In the genomic region with DNA sequence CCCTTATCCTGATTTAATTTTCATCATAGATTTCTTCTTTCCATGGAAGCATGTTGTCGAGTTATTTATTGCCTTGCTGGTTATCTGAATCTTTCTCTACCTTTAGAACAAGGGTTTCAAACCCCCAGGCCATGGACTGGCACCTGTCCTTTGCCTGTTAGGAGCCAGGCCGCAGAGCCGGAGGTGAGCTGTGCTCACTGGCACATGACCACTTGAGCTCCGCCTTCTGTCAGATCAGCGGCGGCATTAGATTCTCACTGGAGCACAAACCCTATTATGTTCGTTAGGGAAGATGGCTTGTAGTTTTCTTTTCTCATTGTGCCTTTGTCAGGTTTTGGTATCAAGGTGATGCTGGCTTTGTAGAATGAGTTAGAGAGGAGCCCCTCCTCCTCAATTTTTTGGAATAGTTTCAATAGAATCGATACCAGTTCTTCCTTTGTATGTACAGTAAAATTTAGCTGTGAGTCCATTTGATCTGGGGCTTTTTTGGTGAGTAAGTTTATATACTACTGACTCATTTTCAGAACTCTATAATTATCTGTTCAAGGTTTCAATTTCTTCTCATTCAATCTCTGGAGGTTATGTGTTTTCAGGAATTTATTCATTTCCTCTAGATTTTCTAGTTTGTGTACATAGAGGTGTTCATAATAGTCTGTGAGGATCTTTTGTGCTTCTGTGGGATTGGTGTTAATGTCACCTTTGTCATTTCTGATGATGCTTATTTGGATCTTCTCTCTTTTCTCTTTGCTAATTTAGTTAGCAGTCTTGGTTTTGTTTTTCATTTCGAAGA, we compare ENCODE assay signal across 16 cellular contexts.
DNase-seq lines count a peak whose midpoint lies in the region; ATAC-seq and TF ChIP-seq lines count a peak whose summit lies in the region.
"Had no signal": no experiment of that assay in that cellular context is flagged by ENCODE, and none has a peak within 500 bp of the region (broad histone marks: within the 10 kb centered on the region; RNA-seq: fewer than 3 reads in every experiment).

No MANE protein-coding gene starts in this region.

- H3K4me3 ChIP-seq in MM.1S (ENCODE audit: low read length) (peak overlapping the region; percentile 21), brain microvascular endothelial cell (ENCODE audit: low read depth, low read length) (no peak overlapping the region)
- H3K4me3 ChIP-seq: right lobe of liver, suprapubic skin had no signal

- H3K9me3 Mint-ChIP-seq in activated T-helper 1 cell treated with anti-CD3 and anti-CD28 coated beads, Interleukin-12 subunit alpha, Interleukin-12 subunit beta, Interleukin-2, Interleukin-4 antibody, amounts not matched to agents 30 ng/mL and 10 ng/mL and 1 ng/mL, durations not matched to agents 14 hours and 24 hours and 36 hours = peaks cover 11% of the 10 kb centered on the region

- H3K27me3 ChIP-seq in MM.1S (replicated peaks; ENCODE audit: insufficient read depth, low read length) (no peaks in the 10 kb centered on the region), brain microvascular endothelial cell (replicated peaks) (no peaks in the 10 kb centered on the region)
- H3K27me3 ChIP-seq: right lobe of liver, suprapubic skin had no signal

- H3K27me3 Mint-ChIP-seq in activated T-helper 1 cell treated with anti-CD3 and anti-CD28 coated beads, Interleukin-12 subunit alpha, Interleukin-12 subunit beta, Interleukin-2, Interleukin-4 antibody, amounts not matched to agents 30 ng/mL and 10 ng/mL and 1 ng/mL, durations not matched to agents 14 hours and 24 hours and 36 hours (ENCODE audit: insufficient read depth) = no peaks in the 10 kb centered on the region
- H3K27me3 Mint-ChIP-seq: brain; CD8-positive, alpha-beta memory T cell; natural killer cell treated with Interleukin-12 subunit alpha and Interleukin-12 subunit beta and Interleukin-15 and Interleukin-18, amount 100 ng/mL, for 72 hours had no signal

- H3K79me2 ChIP-seq in MM.1S (ENCODE audit: low read length) = no peaks in the 10 kb centered on the region

- peak; percentile 69 for DNase-seq in MM.1S
- no peak for DNase-seq in activated T-helper 1 cell treated with anti-CD3 and anti-CD28 coated beads, Interleukin-12 subunit alpha, Interleukin-12 subunit beta, Interleukin-2, Interleukin-4 antibody, amounts not matched to agents 30 ng/mL and 10 ng/mL and 1 ng/mL, durations not matched to agents 14 hours and 24 hours and 36 hours (ENCODE audit: low spot score)
- no peak for DNase-seq in COR-L47 (lab: John Stamatoyannopoulos, UW)
- no peak for DNase-seq in brain microvascular endothelial cell
- DNase-seq: activated T-cell treated with anti-CD3 and anti-CD28 coated beads, Interleukin-2, amount 50 U/mL, for 4 hours; CD8-positive, alpha-beta memory T cell; H7; left cardiac atrium; right lobe of liver had no signal

- ATAC-seq in GM18861 (IDR thresholded peaks at IDR 0.05; ENCODE audit: unreplicated experiment) = peak; percentile 86
- ATAC-seq in GM21367 (IDR thresholded peaks at IDR 0.05; ENCODE audit: unreplicated experiment) = peak; percentile 71
- ATAC-seq in HG02885 (IDR thresholded peaks at IDR 0.05; ENCODE audit: poor library complexity, unreplicated experiment) = peak; percentile 93
- no peak for ATAC-seq in GM21825 (IDR thresholded peaks at IDR 0.05; ENCODE audit: unreplicated experiment)
- ATAC-seq: activated T-cell treated with anti-CD3 and anti-CD28 coated beads, Interleukin-2, amount 50 U/mL, for 4 hours; left cardiac atrium; right lobe of liver had no signal

- H3K9me3 ChIP-seq in MM.1S (replicated peaks; ENCODE audit: insufficient read depth, low read length) = no peaks in the 10 kb centered on the region
- H3K9me3 ChIP-seq: right lobe of liver, suprapubic skin had no signal

- no peaks in the 10 kb centered on the region for H3K9me2 ChIP-seq in MM.1S (replicated peaks; ENCODE audit: insufficient read depth, low read length)

- no peak for TF ChIP-seq CTCF in MM.1S (IDR thresholded peaks at IDR 0.05; ENCODE audit: low read length)
- TF ChIP-seq CTCF in brain microvascular endothelial cell (IDR thresholded peaks at IDR 0.05; ENCODE audit: low read depth, low read length, missing control alignments) = no peak

- H3K27ac ChIP-seq in MM.1S (ENCODE audit: low read length) = peak overlapping the region; percentile 64
- no peak overlapping the region for H3K27ac ChIP-seq in brain microvascular endothelial cell
- H3K27ac ChIP-seq: right lobe of liver, suprapubic skin had no signal

- intact Hi-C loops in activated T-helper 1 cell treated with anti-CD3 and anti-CD28 coated beads, Interleukin-12 subunit alpha, Interleukin-12 subunit beta, Interleukin-2, Interleukin-4 antibody, amounts not matched to agents 30 ng/mL and 10 ng/mL and 1 ng/mL, durations not matched to agents 14 hours and 24 hours and 36 hours (cut with micrococcal nuclease) = no loop called here

- H3K27ac Mint-ChIP-seq in activated T-helper 1 cell treated with anti-CD3 and anti-CD28 coated beads, Interleukin-12 subunit alpha, Interleukin-12 subunit beta, Interleukin-2, Interleukin-4 antibody, amounts not matched to agents 30 ng/mL and 10 ng/mL and 1 ng/mL, durations not matched to agents 14 hours and 24 hours and 36 hours = no peak overlapping the region
- H3K27ac Mint-ChIP-seq: brain; natural killer cell treated with Interleukin-12 subunit alpha and Interleukin-12 subunit beta and Interleukin-15 and Interleukin-18, amount 100 ng/mL, for 72 hours had no signal

- H3K4me3 Mint-ChIP-seq in activated T-helper 1 cell treated with anti-CD3 and anti-CD28 coated beads, Interleukin-12 subunit alpha, Interleukin-12 subunit beta, Interleukin-2, Interleukin-4 antibody, amounts not matched to agents 30 ng/mL and 10 ng/mL and 1 ng/mL, durations not matched to agents 14 hours and 24 hours and 36 hours = no peak overlapping the region
- H3K4me3 Mint-ChIP-seq: activated T-cell treated with anti-CD3 and anti-CD28 coated beads, Interleukin-2, amount 50 U/mL, for 4 hours; brain; CD8-positive, alpha-beta memory T cell; natural killer cell treated with Interleukin-12 subunit alpha and Interleukin-12 subunit beta and Interleukin-15 and Interleukin-18, amount 100 ng/mL, for 72 hours had no signal

- H3F3A ChIP-seq in MM.1S (ENCODE audit: insufficient read depth, low read length) = peaks cover 14% of the 10 kb centered on the region; the same call in 1 of the 2 replicates

- H3K36me3 ChIP-seq in MM.1S (replicated peaks; ENCODE audit: insufficient read depth, low read length) = no peaks in the 10 kb centered on the region
- no peaks in the 10 kb centered on the region for H3K36me3 ChIP-seq in brain microvascular endothelial cell (replicated peaks)
- H3K36me3 ChIP-seq: right lobe of liver, suprapubic skin had no signal

- H3K4me1 ChIP-seq in MM.1S (ENCODE audit: low read length) = peaks cover 12% of the 10 kb centered on the region
- H3K4me1 ChIP-seq: right lobe of liver, suprapubic skin had no signal

- no peaks in the 10 kb centered on the region for H3K36me3 Mint-ChIP-seq in activated T-helper 1 cell treated with anti-CD3 and anti-CD28 coated beads, Interleukin-12 subunit alpha, Interleukin-12 subunit beta, Interleukin-2, Interleukin-4 antibody, amounts not matched to agents 30 ng/mL and 10 ng/mL and 1 ng/mL, durations not matched to agents 14 hours and 24 hours and 36 hours (ENCODE audit: low read depth)
- H3K36me3 Mint-ChIP-seq: brain; CD8-positive, alpha-beta memory T cell; natural killer cell treated with Interleukin-12 subunit alpha and Interleukin-12 subunit beta and Interleukin-15 and Interleukin-18, amount 100 ng/mL, for 72 hours had no signal

- no peaks in the 10 kb centered on the region for H4K20me1 ChIP-seq in MM.1S (ENCODE audit: insufficient read depth, low read length)

- no peaks in the 10 kb centered on the region for H3K4me1 Mint-ChIP-seq in activated T-helper 1 cell treated with anti-CD3 and anti-CD28 coated beads, Interleukin-12 subunit alpha, Interleukin-12 subunit beta, Interleukin-2, Interleukin-4 antibody, amounts not matched to agents 30 ng/mL and 10 ng/mL and 1 ng/mL, durations not matched to agents 14 hours and 24 hours and 36 hours (ENCODE audit: low read depth)
- H3K4me1 Mint-ChIP-seq: brain; CD8-positive, alpha-beta memory T cell had no signal

- H3K9ac ChIP-seq in MM.1S (ENCODE audit: low read length) = peak overlapping the region; percentile 29; the same call in 1 of the 2 replicates

- H3K4me2 ChIP-seq in MM.1S (ENCODE audit: low read depth, low read length) = peak overlapping the region; percentile 42

- H2AFZ ChIP-seq in MM.1S (ENCODE audit: low read length) = peak overlapping the region; percentile 30

- in situ Hi-C loops in brain microvascular endothelial cell (cut with HindIII; ENCODE audit: low pct_ligation_motif_present, low sequenced_read_pairs) = no loop called here
